Comparison of ENCODE assay signal across 29 cellular contexts in genomic region chr21:26632691-26633090, GRCh38. TPM values are rescaled to one million over a fixed set of nuclear protein-coding genes. Genes with fewer than 3 reads are reported as not detected.
"Had no signal": no experiment of that assay in that cellular context is flagged by ENCODE, and none has a peak within 500 bp of the region (broad histone marks: within the 10 kb centered on the region; RNA-seq: fewer than 3 reads in every experiment).

No MANE protein-coding gene starts in this region.

- H3K27ac ChIP-seq: ascending aorta, breast epithelium, coronary artery, dorsolateral prefrontal cortex, esophagus muscularis mucosa, gastroesophageal sphincter, heart right ventricle had no signal

- H3K36me3 ChIP-seq: ascending aorta, breast epithelium, esophagus muscularis mucosa, gastroesophageal sphincter, heart right ventricle had no signal

- H3K4me1 ChIP-seq: ascending aorta, breast epithelium, esophagus muscularis mucosa, gastroesophageal sphincter, heart right ventricle had no signal

- H3K27ac Mint-ChIP-seq: activated CD4-positive, alpha-beta memory T cell treated with anti-CD3 and anti-CD28 coated beads, Interleukin-2, amount 10 ng/mL, durations not matched to agents 7 days and 5 days; activated CD4-positive, alpha-beta T cell treated with anti-CD3 and anti-CD28 coated beads, Interleukin-2, amount 10 ng/mL, durations not matched to agents 7 days and 5 days; activated naive CD4-positive, alpha-beta T cell treated with anti-CD3 and anti-CD28 coated beads, Interleukin-2, amount 10 ng/mL, durations not matched to agents 7 days and 5 days; activated naive CD4-positive, alpha-beta T cell treated with anti-CD3 and anti-CD28 coated beads, Interleukin-2, amount 50 U/mL, for 72 hours; activated naive CD8-positive, alpha-beta T cell treated with anti-CD3 and anti-CD28 coated beads, Interleukin-2, amount 10 ng/mL, durations not matched to agents 7 days and 5 days; activated T-cell treated with anti-CD3 and anti-CD28 coated beads, Interleukin-2, amount 50 U/mL, for 24 hours; activated T-cell treated with anti-CD3 and anti-CD28 coated beads, Interleukin-2, amount 50 U/mL, for 72 hours; brain; dendritic cell treated with granulocyte-macrophage colony-stimulating factor and Interleukin-4, amounts not matched to agents 40 ng/mL and 50 ng/mL, for 4 days had no signal

- H3K36me3 Mint-ChIP-seq: activated naive CD4-positive, alpha-beta T cell treated with anti-CD3 and anti-CD28 coated beads, Interleukin-2, amount 10 ng/mL, durations not matched to agents 7 days and 5 days; activated naive CD8-positive, alpha-beta T cell treated with anti-CD3 and anti-CD28 coated beads, Interleukin-2, amount 10 ng/mL, durations not matched to agents 7 days and 5 days; brain had no signal

- H3K4me3 ChIP-seq: ascending aorta, breast epithelium, coronary artery, dorsolateral prefrontal cortex, esophagus muscularis mucosa, gastroesophageal sphincter, heart right ventricle had no signal

- ATAC-seq: activated naive CD4-positive, alpha-beta T cell treated with anti-CD3 and anti-CD28 coated beads, Interleukin-2, amount 50 U/mL, for 72 hours; activated T-cell treated with anti-CD3 and anti-CD28 coated beads, Interleukin-2, amount 50 U/mL, for 72 hours; gastroesophageal sphincter; heart right ventricle had no signal

- DNase-seq: activated CD4-positive, alpha-beta memory T cell treated with anti-CD3 and anti-CD28 coated beads, Interleukin-2, amount 10 ng/mL, durations not matched to agents 7 days and 5 days; activated CD4-positive, alpha-beta T cell treated with anti-CD3 and anti-CD28 coated beads for 1 hour; activated CD4-positive, alpha-beta T cell treated with anti-CD3 and anti-CD28 coated beads for 4 hours; activated CD4-positive, alpha-beta T cell treated with anti-CD3 and anti-CD28 coated beads, Interleukin-2, amount 10 ng/mL, durations not matched to agents 7 days and 5 days; activated CD4-positive, alpha-beta T cell treated with anti-CD3 and anti-CD28 coated beads, Interleukin-2, amount 50 U/mL, for 4 hours; activated CD8-positive, alpha-beta memory T cell treated with anti-CD3 and anti-CD28 coated beads, Interleukin-2, amount 50 U/mL, for 48 hours; activated gamma-delta T cell; activated naive CD4-positive, alpha-beta T cell; activated naive CD4-positive, alpha-beta T cell treated with anti-CD3 and anti-CD28 coated beads, Interleukin-2, amount 10 ng/mL, durations not matched to agents 7 days and 5 days; activated naive CD8-positive, alpha-beta T cell treated with anti-CD3 and anti-CD28 coated beads, Interleukin-2, amount 10 ng/mL, durations not matched to agents 7 days and 5 days; activated T-cell treated with anti-CD3 and anti-CD28 coated beads for 4 hours; activated T-cell treated with anti-CD3 and anti-CD28 coated beads, Interleukin-2, amount 50 U/mL, for 24 hours; activated T-cell treated with anti-CD3 and anti-CD28 coated beads, Interleukin-2, amount 50 U/mL, for 72 hours; dorsolateral prefrontal cortex; effector memory CD4-positive, alpha-beta T cell; erythroblast; foreskin melanocyte; heart right ventricle; T-helper 2 cell had no signal

- H3K27me3 ChIP-seq: ascending aorta, breast epithelium, dorsolateral prefrontal cortex, esophagus muscularis mucosa, gastroesophageal sphincter, heart right ventricle had no signal

- H3K4me1 Mint-ChIP-seq: activated CD4-positive, alpha-beta memory T cell treated with anti-CD3 and anti-CD28 coated beads, Interleukin-2, amount 10 ng/mL, durations not matched to agents 7 days and 5 days; activated CD4-positive, alpha-beta T cell treated with anti-CD3 and anti-CD28 coated beads, Interleukin-2, amount 10 ng/mL, durations not matched to agents 7 days and 5 days; activated naive CD4-positive, alpha-beta T cell treated with anti-CD3 and anti-CD28 coated beads, Interleukin-2, amount 10 ng/mL, durations not matched to agents 7 days and 5 days; activated naive CD8-positive, alpha-beta T cell treated with anti-CD3 and anti-CD28 coated beads, Interleukin-2, amount 10 ng/mL, durations not matched to agents 7 days and 5 days; central memory CD8-positive, alpha-beta T cell had no signal

- H3K27me3 Mint-ChIP-seq: activated CD4-positive, alpha-beta memory T cell treated with anti-CD3 and anti-CD28 coated beads, Interleukin-2, amount 10 ng/mL, durations not matched to agents 7 days and 5 days; activated CD4-positive, alpha-beta T cell treated with anti-CD3 and anti-CD28 coated beads, Interleukin-2, amount 10 ng/mL, durations not matched to agents 7 days and 5 days; activated naive CD4-positive, alpha-beta T cell treated with anti-CD3 and anti-CD28 coated beads, Interleukin-2, amount 10 ng/mL, durations not matched to agents 7 days and 5 days; activated naive CD8-positive, alpha-beta T cell treated with anti-CD3 and anti-CD28 coated beads, Interleukin-2, amount 10 ng/mL, durations not matched to agents 7 days and 5 days; activated T-cell treated with anti-CD3 and anti-CD28 coated beads, Interleukin-2, amount 50 U/mL, for 24 hours; central memory CD8-positive, alpha-beta T cell; dendritic cell treated with granulocyte-macrophage colony-stimulating factor and Interleukin-4, amounts not matched to agents 40 ng/mL and 50 ng/mL, for 4 days had no signal

- H3K4me3 Mint-ChIP-seq: activated CD4-positive, alpha-beta memory T cell treated with anti-CD3 and anti-CD28 coated beads, Interleukin-2, amount 10 ng/mL, durations not matched to agents 7 days and 5 days; activated CD4-positive, alpha-beta T cell treated with anti-CD3 and anti-CD28 coated beads, Interleukin-2, amount 10 ng/mL, durations not matched to agents 7 days and 5 days; activated naive CD4-positive, alpha-beta T cell treated with anti-CD3 and anti-CD28 coated beads, Interleukin-2, amount 10 ng/mL, durations not matched to agents 7 days and 5 days; activated naive CD8-positive, alpha-beta T cell treated with anti-CD3 and anti-CD28 coated beads, Interleukin-2, amount 10 ng/mL, durations not matched to agents 7 days and 5 days; activated T-cell treated with anti-CD3 and anti-CD28 coated beads, Interleukin-2, amount 50 U/mL, for 24 hours; activated T-cell treated with anti-CD3 and anti-CD28 coated beads, Interleukin-2, amount 50 U/mL, for 72 hours; brain; central memory CD8-positive, alpha-beta T cell; dendritic cell treated with granulocyte-macrophage colony-stimulating factor and Interleukin-4, amounts not matched to agents 40 ng/mL and 50 ng/mL, for 4 days had no signal

RNA-seq across cellular contexts. Expression of gene CYYR1, which starts 59.6 kb away (rescaled TPM):
- total RNA-seq: activated CD4-positive, alpha-beta memory T cell treated with anti-CD3 and anti-CD28 coated beads, Interleukin-2, amount 10 ng/mL, durations not matched to agents 7 days and 5 days; activated CD4-positive, alpha-beta T cell treated with anti-CD3 and anti-CD28 coated beads, Interleukin-2, amount 10 ng/mL, durations not matched to agents 7 days and 5 days; activated naive CD4-positive, alpha-beta T cell treated with anti-CD3 and anti-CD28 coated beads, Interleukin-2, amount 50 U/mL, for 72 hours; activated naive CD8-positive, alpha-beta T cell treated with anti-CD3 and anti-CD28 coated beads, Interleukin-2, amount 10 ng/mL, durations not matched to agents 7 days and 5 days; activated T-cell treated with anti-CD3 and anti-CD28 coated beads, Interleukin-2, amount 50 U/mL, for 72 hours; T-helper 1 cell treated with Interleukin-12 subunit alpha and Interleukin-12 subunit beta and Interleukin-4 antibody, amounts not matched to agents 30 ng/mL and 1 ng/mL, for 36 hours had no signal
